Comparison of ENCODE assay signal across 15 cellular contexts in the genomic region with DNA sequence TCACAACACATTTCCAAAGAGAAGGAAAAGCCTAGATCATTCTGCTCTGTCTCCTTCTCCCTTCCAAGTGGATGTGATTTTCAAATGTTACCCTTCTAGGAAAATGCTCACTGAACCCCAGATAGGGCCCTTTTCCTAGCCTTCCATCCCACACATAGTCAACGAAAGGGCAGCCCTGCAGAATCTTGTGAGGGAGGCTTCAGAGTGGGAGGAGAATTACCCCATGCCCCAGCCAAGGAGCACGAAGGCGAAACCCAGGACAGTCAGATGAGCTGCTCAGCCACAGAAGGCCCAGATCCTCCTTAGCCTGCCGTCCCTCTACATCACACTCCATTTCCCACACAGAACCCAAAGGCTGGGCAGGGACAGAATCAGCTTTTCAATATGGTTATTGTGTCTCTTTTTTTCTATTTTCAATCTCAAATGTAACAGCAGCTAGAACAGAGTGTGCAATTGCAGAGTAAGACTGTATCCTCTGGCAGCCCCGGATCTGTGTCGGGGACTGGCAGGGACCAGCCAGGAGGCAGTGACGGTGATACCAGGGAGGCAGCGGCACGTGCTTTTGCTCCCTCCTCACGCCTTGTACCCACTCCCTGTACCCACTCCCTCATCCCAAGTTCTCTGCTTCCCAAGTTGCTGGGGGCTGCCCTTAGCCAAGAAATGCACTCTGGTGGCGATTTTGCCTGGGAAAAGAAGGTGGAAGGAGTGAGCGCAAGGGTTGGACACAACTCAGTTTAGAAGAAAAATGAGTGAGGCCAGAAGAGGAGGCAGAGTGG. TPM values are rescaled to one million over a fixed set of nuclear protein-coding genes. Genes with fewer than 3 reads are reported as not detected.
DNase-seq lines count a peak whose midpoint lies in the region; ATAC-seq and TF ChIP-seq lines count a peak whose summit lies in the region.
"Had no signal": no experiment of that assay in that cellular context is flagged by ENCODE, and none has a peak within 500 bp of the region (broad histone marks: within the 10 kb centered on the region; RNA-seq: fewer than 3 reads in every experiment).

No MANE protein-coding gene starts in this region.

- DNase-seq in activated CD8-positive, alpha-beta memory T cell treated with anti-CD3 and anti-CD28 coated beads for 24 hours: peak; percentile 32
- no peak for DNase-seq in activated CD8-positive, alpha-beta memory T cell treated with anti-CD3 and anti-CD28 coated beads, Interleukin-2, amount 50 U/mL, for 4 hours
- DNase-seq in mesenteric fat pad (ENCODE audit: low spot score): peak; percentile 60
- DNase-seq in stomach: peak; percentile 18
- peak; percentile 64 to 70 for DNase-seq in vagina (ENCODE audit: extremely low spot score in 2 of 2)
- DNase-seq in NCI-H1417 treated with DMSO at 0.1 percent for 48 hours (lab: John Stamatoyannopoulos, UW): no peak
- no peak for DNase-seq in globus pallidus (ENCODE audit: low spot score)
- DNase-seq: Caco-2; CD8-positive, alpha-beta memory T cell; DND-41; GF-D8; HCEC 1CT had no signal

- H3K4me3 ChIP-seq in stomach (no peak overlapping the region), vagina (no peak overlapping the region)

- TF ChIP-seq POLR2A in stomach (IDR thresholded peaks at IDR 0.05) (no peak), vagina (IDR thresholded peaks at IDR 0.05) (no peak)

- H3K27me3 ChIP-seq in stomach (peaks cover 5 to 69% (median 45%) of the 10 kb centered on the region in 3 donors), vagina (no peaks in the 10 kb centered on the region)

- TF ChIP-seq CTCF in stomach (IDR thresholded peaks at IDR 0.05) (no peak), vagina (IDR thresholded peaks at IDR 0.05) (no peak)

- intact Hi-C loops in stomach (cut with DNase I; ENCODE audit: low total_unique reads): no loop called here
- intact Hi-C loops in vagina (cut with DNase I): no loop called here

- H3K27ac ChIP-seq in stomach (no peak overlapping the region), vagina (no peak overlapping the region)
- H3K27ac ChIP-seq: 22Rv1 had no signal

- no peak for ATAC-seq in HG03045 (IDR thresholded peaks at IDR 0.05; ENCODE audit: unreplicated experiment)

- WGBS in stomach, 5 donors: 83 to 87% (median 84%) methylated on average over 12 of the region's 12 CpGs

- peaks cover 20 to 25% (median 23%) of the 10 kb centered on the region in 4 donors for H3K4me1 ChIP-seq in stomach
- peaks cover 15% of the 10 kb centered on the region for H3K4me1 ChIP-seq in vagina

- TF ChIP-seq EP300 in stomach (IDR thresholded peaks at IDR 0.05): no peak

- peaks cover 0 to 3% (median under 1%) of the 10 kb centered on the region in 4 donors for H3K9me3 ChIP-seq in stomach
- no peaks in the 10 kb centered on the region for H3K9me3 ChIP-seq in vagina
- H3K9me3 ChIP-seq: Caco-2 had no signal

- H3K36me3 ChIP-seq in stomach (no peaks in the 10 kb centered on the region), vagina (no peaks in the 10 kb centered on the region)

RNA-seq across cellular contexts. Expression of a gene that starts 3.7 kb away (rescaled TPM):
- total RNA-seq in mesenteric fat pad (0.84 TPM), stomach (1 to 10 TPM in 3 of 5 donors, under 1 TPM in 1, not detected in 1; under 0.01 to 9.6 (median 1.2) TPM), vagina (1.7 TPM)
- under 1 TPM; 0.15 to 0.44 (median 0.38) TPM for polyA plus RNA-seq in stomach
- polyA plus RNA-seq: CD14-positive monocyte had no signal

Comparison
In these comparisons a context has a peak if more than half of its experiments do, and no peak if none do; other contexts are left out.
1. DNase-seq: peak in activated CD8-positive, alpha-beta memory T cell treated with anti-CD3 and anti-CD28 coated beads for 24 hours (single experiment), mesenteric fat pad (single experiment), stomach (single experiment) and vagina (2 of 2); none in activated CD8-positive, alpha-beta memory T cell treated with anti-CD3 and anti-CD28 coated beads, Interleukin-2, amount 50 U/mL, for 4 hours (single experiment), NCI-H1417 treated with DMSO at 0.1 percent for 48 hours (single experiment) and globus pallidus (single experiment).